Comparison of ENCODE assay signal across 16 cellular contexts in the genomic region with DNA sequence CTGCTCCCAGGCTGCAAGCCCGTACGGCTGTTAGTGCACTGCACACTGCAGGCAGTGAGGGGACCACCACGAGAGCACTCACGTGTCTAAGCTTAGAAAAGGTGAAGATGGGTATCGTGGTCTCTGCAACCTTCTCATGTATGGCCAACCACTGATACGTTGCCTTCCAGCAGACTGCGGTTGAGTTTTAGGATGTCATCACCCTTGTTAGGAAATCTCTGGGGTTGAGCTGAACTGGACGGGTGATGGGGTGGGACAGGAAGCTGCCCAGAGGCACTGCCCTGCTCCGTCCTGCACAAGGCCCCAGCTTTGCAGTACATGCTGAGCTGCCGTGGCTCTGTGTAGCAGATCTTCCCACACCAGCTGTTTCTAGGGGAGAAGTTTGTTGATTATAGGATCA. TPM values are rescaled to one million over a fixed set of nuclear protein-coding genes. Genes with fewer than 3 reads are reported as not detected.
DNase-seq lines count a peak whose midpoint lies in the region; ATAC-seq and TF ChIP-seq lines count a peak whose summit lies in the region.
"Had no signal": no experiment of that assay in that cellular context is flagged by ENCODE, and none has a peak within 500 bp of the region (broad histone marks: within the 10 kb centered on the region; RNA-seq: fewer than 3 reads in every experiment).

No MANE protein-coding gene starts in this region.

- POLR2A ChIA-PET in T-cell (lab: Charles Lee), result no interaction called here

- H3K27me3 Mint-ChIP-seq in T-cell, result no peaks in the 10 kb centered on the region

- H3K4me1 ChIP-seq in right lobe of liver, result no peaks in the 10 kb centered on the region
- H3K4me1 ChIP-seq: prostate gland had no signal

- H3K4me1 Mint-ChIP-seq in T-cell, result peaks cover 19 to 25% (median 23%) of the 10 kb centered on the region in 3 donors
- H3K4me1 Mint-ChIP-seq: WTC11 had no signal

- H3K36me3 Mint-ChIP-seq in T-cell, result peaks cover 21% of the 10 kb centered on the region

- peaks cover 0 to 5% (median 0%) of the 10 kb centered on the region in 4 donors for H3K36me3 ChIP-seq in right lobe of liver
- H3K36me3 ChIP-seq: prostate gland had no signal

- H3K4me3 Mint-ChIP-seq in T-cell, result no peak overlapping the region
- H3K4me3 Mint-ChIP-seq: HFFc6, WTC11 had no signal

- intact Hi-C loops in right lobe of liver (cut with DNase I), result no loop called here

- peak overlapping the region; percentile 55 to 62 for H3K27ac Mint-ChIP-seq in T-cell
- H3K27ac Mint-ChIP-seq: HFFc6, WTC11 had no signal

- TF ChIP-seq POLR2A in right lobe of liver (IDR thresholded peaks at IDR 0.05), result no peak

- H3K27ac ChIP-seq in right lobe of liver, result no peak overlapping the region
- H3K27ac ChIP-seq: esophagus squamous epithelium, prostate gland had no signal

- ATAC-seq in T-cell (replicated peaks in 1 of 4) (no peak), right lobe of liver (peak; percentile 49 to 74 (median 61)), GM18867 (IDR thresholded peaks at IDR 0.05; ENCODE audit: unreplicated experiment) (no peak), GM18870 (IDR thresholded peaks at IDR 0.05; ENCODE audit: unreplicated experiment) (no peak)
- ATAC-seq: WTC11 had no signal

- H3K4me3 ChIP-seq in right lobe of liver, result no peak overlapping the region
- H3K4me3 ChIP-seq: esophagus squamous epithelium, prostate gland had no signal

- WGBS in right lobe of liver (ENCODE audit: insufficient coverage, low coverage, low lambda C conversion rate, missing lambda C conversion rate), result 61% methylated on average over 8 of the region's 10 CpGs

- H3K27me3 ChIP-seq in right lobe of liver, result no peaks in the 10 kb centered on the region
- H3K27me3 ChIP-seq: esophagus squamous epithelium had no signal

- no peaks in the 10 kb centered on the region for H3K9me3 ChIP-seq in right lobe of liver
- H3K9me3 ChIP-seq: esophagus squamous epithelium, prostate gland had no signal

- DNase-seq in AML-193 (lab: John Stamatoyannopoulos, UW) (peak; percentile 65 to 83), CMK (ENCODE audit: low read depth) (peak; percentile 88), T-cell (peak in 2 of 34 experiments; percentile 19 to 37), right lobe of liver (no peak), NCI-H446 treated with DMSO at 0.1 percent for 48 hours (lab: John Stamatoyannopoulos, UW) (no peak), cerebellar cortex (ENCODE audit: low spot score) (no peak)
- DNase-seq: activated gamma-delta T cell treated with Interleukin-2 at 50 U/mL for 16 hours, esophagus squamous epithelium, HFFc6, hypothalamus, KG1, OCI-M1 had no signal

- H3K9me3 Mint-ChIP-seq in T-cell, result peaks cover 0 to 7% (median 0%) of the 10 kb centered on the region in 3 donors
- H3K9me3 Mint-ChIP-seq: HFFc6 had no signal

- no peak for TF ChIP-seq CTCF in right lobe of liver (IDR thresholded peaks at IDR 0.05)

- CTCF ChIA-PET in T-cell (lab: Charles Lee), result interaction anchor here in 1 of 2 donors (0.8 kb wide), 1 partner anchor 44 kb away, joined by 3 read pairs; the partner anchor contains the start of gene FAAP20

RNA-seq across cellular contexts. Expression of gene FAAP20, which starts 43.3 kb away (rescaled TPM):
- total RNA-seq in T-cell (10 to 100 TPM; 52.9 to 74.8 (median 68.2) TPM), right lobe of liver (10 to 100 TPM; 18.9 to 26.0 (median 24.4) TPM)

Comparison
In these comparisons a context has a peak if more than half of its experiments do, and no peak if none do; other contexts are left out.
1. DNase-seq: peak in AML-193 (2 of 2) and CMK (single experiment); none in right lobe of liver (0 of 3), NCI-H446 treated with DMSO at 0.1 percent for 48 hours (single experiment) and cerebellar cortex (single experiment).
2. ATAC-seq: peak in right lobe of liver (4 of 4); none in T-cell (0 of 4), GM18867 (single experiment) and GM18870 (single experiment).